9 cellular contexts compared by ENCODE assay signal in genomic region chr1:206560021-206560716, GRCh38. TPM values are rescaled to one million over a fixed set of nuclear protein-coding genes. Genes with fewer than 3 reads are reported as not detected.
DNase-seq lines count a peak whose midpoint lies in the region; ATAC-seq and TF ChIP-seq lines count a peak whose summit lies in the region.
"Had no signal": no experiment of that assay in that cellular context is flagged by ENCODE, and none has a peak within 500 bp of the region (broad histone marks: within the 10 kb centered on the region; RNA-seq: fewer than 3 reads in every experiment).

No MANE protein-coding gene starts in this region.

- H3K4me1 Mint-ChIP-seq in activated CD4-positive, alpha-beta T cell treated with anti-CD3 and anti-CD28 coated beads, Interleukin-2, amount 10 ng/mL, durations not matched to agents 7 days and 5 days = peaks cover 73% of the 10 kb centered on the region
- H3K4me1 Mint-ChIP-seq in stimulated activated naive B cell treated with anti-CD40 and anti-IgM and Interleukin-4, amounts not matched to agents 10 μg/mL and 1 μg/mL and 100 μg/mL, for 72 hours = peaks cover 63 to 70% of the 10 kb centered on the region in 2 donors

- peaks cover 9% of the 10 kb centered on the region for H3K4me1 ChIP-seq in right cardiac atrium (ENCODE audit: control insufficient read depth, insufficient read depth, low read length)
- H3K4me1 ChIP-seq in prostate gland (replicated peaks) = no peaks in the 10 kb centered on the region

- peak overlapping the region; percentile 87 for H3K4me3 Mint-ChIP-seq in activated CD4-positive, alpha-beta T cell treated with anti-CD3 and anti-CD28 coated beads, Interleukin-2, amount 10 ng/mL, durations not matched to agents 7 days and 5 days
- H3K4me3 Mint-ChIP-seq in stimulated activated naive B cell treated with anti-CD40 and anti-IgM and Interleukin-4, amounts not matched to agents 10 μg/mL and 1 μg/mL and 100 μg/mL, for 72 hours = peak overlapping the region; percentile 94 to 97

- H3K27me3 ChIP-seq in right cardiac atrium (ENCODE audit: control insufficient read depth, insufficient read depth) = no peaks in the 10 kb centered on the region
- no peaks in the 10 kb centered on the region for H3K27me3 ChIP-seq in prostate gland (replicated peaks; ENCODE audit: insufficient read depth)

- peaks cover 76% of the 10 kb centered on the region for H3K36me3 Mint-ChIP-seq in activated CD4-positive, alpha-beta T cell treated with anti-CD3 and anti-CD28 coated beads, Interleukin-2, amount 10 ng/mL, durations not matched to agents 7 days and 5 days (ENCODE audit: low read depth)
- H3K36me3 Mint-ChIP-seq in stimulated activated naive B cell treated with anti-CD40 and anti-IgM and Interleukin-4, amounts not matched to agents 10 μg/mL and 1 μg/mL and 100 μg/mL, for 72 hours = peaks cover 53 to 68% of the 10 kb centered on the region in 2 donors

- H3K36me3 ChIP-seq in prostate gland = no peaks in the 10 kb centered on the region

- no peaks in the 10 kb centered on the region for H3K9me3 ChIP-seq in right cardiac atrium (ENCODE audit: control insufficient read depth, low read length)
- no peaks in the 10 kb centered on the region for H3K9me3 ChIP-seq in prostate gland

- intact Hi-C loops in right cardiac atrium (cut with DNase I) (no loop called here), prostate gland (cut with DNase I) (no loop called here)

- no peaks in the 10 kb centered on the region for H3K27me3 Mint-ChIP-seq in activated CD4-positive, alpha-beta T cell treated with anti-CD3 and anti-CD28 coated beads, Interleukin-2, amount 10 ng/mL, durations not matched to agents 7 days and 5 days
- H3K27me3 Mint-ChIP-seq in stimulated activated naive B cell treated with anti-CD40 and anti-IgM and Interleukin-4, amounts not matched to agents 10 μg/mL and 1 μg/mL and 100 μg/mL, for 72 hours = no peaks in the 10 kb centered on the region

- no peak for TF ChIP-seq CTCF in prostate gland (IDR thresholded peaks at IDR 0.05)

- POLR2A ChIA-PET in activated CD4-positive, alpha-beta T cell treated with anti-CD3 and anti-CD28 coated beads, Interleukin-2, amount 10 ng/mL, durations not matched to agents 7 days and 5 days (lab: Charles Lee) = interaction anchor here (1.0 kb wide), 1 partner anchor 18 kb away, joined by 6 read pairs; no protein-coding TSS in a partner anchor

- CTCF ChIA-PET in activated CD4-positive, alpha-beta T cell treated with anti-CD3 and anti-CD28 coated beads, Interleukin-2, amount 10 ng/mL, durations not matched to agents 7 days and 5 days (lab: Charles Lee) = interaction anchor here (0.7 to 23.2 kb wide), 6 partner anchors 8 to 53 kb away, joined by 3 to 412 read pairs (median 4); partner anchors contain the start of gene EIF2D

- no peak overlapping the region for H3K4me3 ChIP-seq in right cardiac atrium (ENCODE audit: low read length)
- H3K4me3 ChIP-seq in prostate gland = no peak overlapping the region

- ATAC-seq in right cardiac atrium (peak; percentile 16 to 25), GM19324 (IDR thresholded peaks at IDR 0.05; ENCODE audit: low FRiP score, unreplicated experiment) (no peak), GM18870 (IDR thresholded peaks at IDR 0.05; ENCODE audit: unreplicated experiment) (no peak)
- no peak for ATAC-seq in stimulated activated naive B cell treated with anti-CD40 and anti-IgM and Interleukin-4, amounts not matched to agents 10 μg/mL and 1 μg/mL and 100 μg/mL, for 72 hours (replicated peaks)

- TF ChIP-seq POLR2A in prostate gland (IDR thresholded peaks at IDR 0.05) = no peak

- H3K27ac ChIP-seq in right cardiac atrium (ENCODE audit: low read length) (peak overlapping the region; percentile 77), prostate gland (no peak overlapping the region)

- peak; percentile 26 for DNase-seq in NCI-H1092 treated with DMSO at 0.1 percent for 48 hours (lab: John Stamatoyannopoulos, UW)
- DNase-seq in NCI-H1092 (lab: John Stamatoyannopoulos, UW) = no peak
- DNase-seq in activated CD4-positive, alpha-beta T cell treated with anti-CD3 and anti-CD28 coated beads, Interleukin-2, amount 10 ng/mL, durations not matched to agents 7 days and 5 days = no peak
- no peak for DNase-seq in right cardiac atrium
- no peak for DNase-seq in stimulated activated naive B cell treated with anti-CD40 and anti-IgM and Interleukin-4, amounts not matched to agents 10 μg/mL and 1 μg/mL and 100 μg/mL, for 72 hours
- no peak for DNase-seq in prostate gland (ENCODE audit: low spot score)
- DNase-seq: MV-4-11 had no signal

- no peaks in the 10 kb centered on the region for H3K9me3 Mint-ChIP-seq in activated CD4-positive, alpha-beta T cell treated with anti-CD3 and anti-CD28 coated beads, Interleukin-2, amount 10 ng/mL, durations not matched to agents 7 days and 5 days
- peaks cover 0 to 2% of the 10 kb centered on the region in 2 donors for H3K9me3 Mint-ChIP-seq in stimulated activated naive B cell treated with anti-CD40 and anti-IgM and Interleukin-4, amounts not matched to agents 10 μg/mL and 1 μg/mL and 100 μg/mL, for 72 hours

- WGBS in right cardiac atrium = 55% methylated on average over 10 of the region's 10 CpGs
- 64% methylated on average over 10 of the region's 10 CpGs for WGBS in prostate gland

- peak overlapping the region; percentile 92 for H3K27ac Mint-ChIP-seq in activated CD4-positive, alpha-beta T cell treated with anti-CD3 and anti-CD28 coated beads, Interleukin-2, amount 10 ng/mL, durations not matched to agents 7 days and 5 days
- peak overlapping the region; percentile 99 for H3K27ac Mint-ChIP-seq in stimulated activated naive B cell treated with anti-CD40 and anti-IgM and Interleukin-4, amounts not matched to agents 10 μg/mL and 1 μg/mL and 100 μg/mL, for 72 hours

RNA-seq across cellular contexts. Expression of gene EIF2D, which starts 52.1 kb away (rescaled TPM):
- total RNA-seq in activated CD4-positive, alpha-beta T cell treated with anti-CD3 and anti-CD28 coated beads, Interleukin-2, amount 10 ng/mL, durations not matched to agents 7 days and 5 days = 10 to 100 TPM; 44.5 to 51.6 TPM
- total RNA-seq in right cardiac atrium (10 to 100 TPM; 24.6 to 28.0 (median 25.8) TPM), prostate gland (10 to 100 TPM; 42.8 to 60.2 TPM)
- polyA plus RNA-seq in right cardiac atrium = 23.0 TPM

RNA-seq across cellular contexts. Expression of gene RASSF5, which starts 52.8 kb away (rescaled TPM):
- 100 to 1,000 TPM; 185 to 201 TPM for total RNA-seq in activated CD4-positive, alpha-beta T cell treated with anti-CD3 and anti-CD28 coated beads, Interleukin-2, amount 10 ng/mL, durations not matched to agents 7 days and 5 days
- total RNA-seq in right cardiac atrium (10 to 100 TPM; 17.4 to 29.0 (median 22.0) TPM), prostate gland (10 to 100 TPM; 22.2 to 42.5 TPM)
- 9.3 TPM for polyA plus RNA-seq in right cardiac atrium

Comparison
In these comparisons a context has a peak if more than half of its experiments do, and no peak if none do; other contexts are left out.
1. ATAC-seq: peak in right cardiac atrium (2 of 2); none in stimulated activated naive B cell treated with anti-CD40 and anti-IgM and Interleukin-4, amounts not matched to agents 10 μg/mL and 1 μg/mL and 100 μg/mL, for 72 hours (0 of 2), GM19324 (single experiment) and GM18870 (single experiment).
2. RNA of gene RASSF5, which starts 52.8 kb away (total RNA-seq): 185 to 201 TPM in activated CD4-positive, alpha-beta T cell treated with anti-CD3 and anti-CD28 coated beads, Interleukin-2, amount 10 ng/mL, durations not matched to agents 7 days and 5 days; 22.2 to 42.5 TPM in prostate gland and 17.4 to 29.0 TPM in right cardiac atrium; every median in the first group is over 4 times any median in the second.